Comparison of ENCODE assay signal across 36 cellular contexts in the genomic region with DNA sequence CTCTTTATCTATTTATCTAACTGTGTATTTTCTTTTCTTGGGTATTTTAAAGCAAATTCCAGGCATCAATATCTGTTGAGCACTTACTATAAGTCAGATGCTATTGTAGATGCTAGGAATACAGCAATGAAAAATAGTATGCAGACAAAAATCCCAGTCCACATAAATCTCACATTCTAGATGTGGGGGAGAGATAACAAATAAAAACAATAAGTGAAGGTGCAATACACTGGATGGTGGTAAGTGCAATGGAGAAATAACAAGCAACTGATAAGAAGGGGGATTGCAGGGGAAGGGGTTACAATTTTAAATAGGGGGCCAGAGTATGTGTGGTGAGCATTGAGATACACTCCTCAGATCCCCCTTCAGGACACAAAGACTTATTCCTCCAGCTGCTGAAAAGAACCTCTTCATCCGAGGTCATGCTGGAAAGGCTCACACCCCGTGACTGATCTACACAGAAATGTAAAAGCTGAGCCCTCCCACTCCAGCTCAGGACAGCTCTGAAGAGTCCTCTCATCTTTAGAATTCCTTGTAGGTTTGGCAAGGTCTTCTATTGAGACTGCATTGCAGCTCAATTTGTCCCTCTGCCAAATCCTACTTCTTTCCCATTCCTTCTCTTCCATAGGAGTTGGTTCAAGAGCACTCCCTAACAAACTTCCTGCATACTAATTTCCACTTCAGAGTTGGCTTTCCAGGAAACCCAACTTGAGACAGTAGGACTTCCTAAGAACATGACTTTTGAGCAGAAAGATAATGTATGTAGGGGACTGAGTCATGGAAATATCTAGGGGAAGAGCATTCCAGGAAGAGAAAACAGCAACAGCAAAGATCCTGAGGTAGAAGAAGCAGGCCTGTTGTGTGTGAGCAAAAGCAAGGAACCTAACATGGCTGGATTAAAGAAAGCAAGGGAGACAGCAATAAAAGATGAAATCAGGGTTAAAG. TPM values are rescaled to one million over a fixed set of nuclear protein-coding genes. Genes with fewer than 3 reads are reported as not detected.
"Had no signal": no experiment of that assay in that cellular context is flagged by ENCODE, and none has a peak within 500 bp of the region (broad histone marks: within the 10 kb centered on the region; RNA-seq: fewer than 3 reads in every experiment).

No MANE protein-coding gene starts in this region.

- H3K4me1 ChIP-seq: ascending aorta, Peyer's patch had no signal

- DNase-seq: activated CD4-positive, alpha-beta T cell treated with anti-CD3 and anti-CD28 coated beads for 1 hour; activated CD4-positive, alpha-beta T cell treated with anti-CD3 and anti-CD28 coated beads for 48 hours; activated CD4-positive, alpha-beta T cell treated with anti-CD3 and anti-CD28 coated beads, Interleukin-2, amount 50 U/mL, for 4 hours; activated CD4-positive, CD25-positive, alpha-beta regulatory T cell; activated CD8-positive, alpha-beta T cell treated with anti-CD3 and anti-CD28 coated beads for 36 hours; activated gamma-delta T cell; activated naive CD4-positive, alpha-beta T cell treated with Interleukin-2 at 50 U/mL for 16 hours; activated naive CD8-positive, alpha-beta T cell treated with anti-CD3 and anti-CD28 coated beads, Interleukin-2, amount 10 ng/mL, durations not matched to agents 7 days and 5 days; activated T-cell treated with anti-CD3 and anti-CD28 coated beads, Interleukin-2, amount 50 U/mL, for 1 hour; MM.1S; NCI-H1092 treated with DMSO at 0.1 percent for 48 hours; NCI-H146; NCI-H2029 treated with DMSO at 0.1 percent for 48 hours; NCI-H2107; NCI-H446; NCI-H510A treated with DMSO at 0.1 percent for 48 hours; NCI-H526 treated with DMSO at 0.1 percent for 48 hours; NCI-H774; PC-3; Peyer's patch; Right ventricle myocardium superior; T1000 had no signal

- H3K27ac Mint-ChIP-seq: activated CD8-positive, alpha-beta T cell treated with anti-CD3 and anti-CD28 coated beads for 36 hours; activated naive CD4-positive, alpha-beta T cell treated with anti-CD3 and anti-CD28 coated beads, Interleukin-2, amount 50 U/mL, for 24 hours; activated naive CD8-positive, alpha-beta T cell treated with anti-CD3 and anti-CD28 coated beads, Interleukin-2, amount 10 ng/mL, durations not matched to agents 7 days and 5 days; activated T-helper 2 cell treated with anti-CD3 and anti-CD28 coated beads, Interferon-gamma antibody, Interleukin-2, Interleukin-4, amounts not matched to agents 10 μg/mL and 5 μg/mL and 100 μg/mL, durations not matched to agents 14 hours and 24 hours and 36 hours had no signal

- H3K9ac ChIP-seq: KMS-11 had no signal

- H3K4me2 ChIP-seq: KMS-11 had no signal

- H3K9me3 ChIP-seq: ascending aorta, Peyer's patch had no signal

- H3K27ac ChIP-seq: ascending aorta, cardiac muscle cell, coronary artery, KMS-11, Peyer's patch, RWPE1, SK-N-MC, WERI-Rb-1 had no signal

- H3K9me3 Mint-ChIP-seq: activated CD8-positive, alpha-beta T cell treated with anti-CD3 and anti-CD28 coated beads for 36 hours; activated naive CD8-positive, alpha-beta T cell treated with anti-CD3 and anti-CD28 coated beads, Interleukin-2, amount 10 ng/mL, durations not matched to agents 7 days and 5 days; activated T-helper 2 cell treated with anti-CD3 and anti-CD28 coated beads, Interferon-gamma antibody, Interleukin-2, Interleukin-4, amounts not matched to agents 10 μg/mL and 5 μg/mL and 100 μg/mL, durations not matched to agents 14 hours and 24 hours and 36 hours; central memory CD8-positive, alpha-beta T cell had no signal

- H3K4me1 Mint-ChIP-seq: activated naive CD4-positive, alpha-beta T cell treated with anti-CD3 and anti-CD28 coated beads, Interleukin-2, amount 50 U/mL, for 24 hours; central memory CD8-positive, alpha-beta T cell had no signal

- ATAC-seq: activated CD8-positive, alpha-beta T cell treated with anti-CD3 and anti-CD28 coated beads for 36 hours; PC-3 had no signal

- H3K36me3 ChIP-seq: ascending aorta, cardiac muscle cell, Peyer's patch, WERI-Rb-1 had no signal

- H3K4me3 ChIP-seq: ascending aorta, cardiac muscle cell, coronary artery, Peyer's patch, SK-N-MC had no signal

- H3K27me3 ChIP-seq: ascending aorta, cardiac muscle cell, Peyer's patch had no signal

- H3K36me3 Mint-ChIP-seq: activated naive CD4-positive, alpha-beta T cell treated with anti-CD3 and anti-CD28 coated beads, Interleukin-2, amount 50 U/mL, for 24 hours; activated naive CD8-positive, alpha-beta T cell treated with anti-CD3 and anti-CD28 coated beads, Interleukin-2, amount 10 ng/mL, durations not matched to agents 7 days and 5 days had no signal

- H3K4me3 Mint-ChIP-seq: activated CD8-positive, alpha-beta T cell treated with anti-CD3 and anti-CD28 coated beads for 36 hours; activated naive CD4-positive, alpha-beta T cell treated with anti-CD3 and anti-CD28 coated beads, Interleukin-2, amount 50 U/mL, for 24 hours; activated naive CD8-positive, alpha-beta T cell treated with anti-CD3 and anti-CD28 coated beads, Interleukin-2, amount 10 ng/mL, durations not matched to agents 7 days and 5 days; central memory CD8-positive, alpha-beta T cell had no signal

RNA-seq across cellular contexts. Expression of a gene that starts 8.1 kb away (rescaled TPM):
- total RNA-seq: activated CD8-positive, alpha-beta memory T cell treated with anti-CD3 and anti-CD28 coated beads for 36 hours; activated CD8-positive, alpha-beta T cell treated with anti-CD3 and anti-CD28 coated beads for 36 hours; activated naive CD8-positive, alpha-beta T cell treated with anti-CD3 and anti-CD28 coated beads, Interleukin-2, amount 10 ng/mL, durations not matched to agents 7 days and 5 days; activated T-helper 2 cell treated with anti-CD3 and anti-CD28 coated beads, Interferon-gamma antibody, Interleukin-2, Interleukin-4, amounts not matched to agents 10 μg/mL and 5 μg/mL and 100 μg/mL, durations not matched to agents 14 hours and 24 hours and 36 hours; ascending aorta; cardiac muscle cell; LHCN-M2; PC-3; Right ventricle myocardium superior; T-helper 1 cell treated with Interleukin-12 subunit alpha and Interleukin-12 subunit beta and Interleukin-4 antibody, amounts not matched to agents 30 ng/mL and 1 ng/mL, for 36 hours; T-helper 2 cell treated with Interferon-gamma antibody and Interleukin-4, amounts not matched to agents 100 ng/mL and 5 ng/mL, for 36 hours had no signal
- polyA plus RNA-seq: cardiac muscle cell had no signal
